11 cellular contexts compared by ENCODE assay signal in the genomic region with DNA sequence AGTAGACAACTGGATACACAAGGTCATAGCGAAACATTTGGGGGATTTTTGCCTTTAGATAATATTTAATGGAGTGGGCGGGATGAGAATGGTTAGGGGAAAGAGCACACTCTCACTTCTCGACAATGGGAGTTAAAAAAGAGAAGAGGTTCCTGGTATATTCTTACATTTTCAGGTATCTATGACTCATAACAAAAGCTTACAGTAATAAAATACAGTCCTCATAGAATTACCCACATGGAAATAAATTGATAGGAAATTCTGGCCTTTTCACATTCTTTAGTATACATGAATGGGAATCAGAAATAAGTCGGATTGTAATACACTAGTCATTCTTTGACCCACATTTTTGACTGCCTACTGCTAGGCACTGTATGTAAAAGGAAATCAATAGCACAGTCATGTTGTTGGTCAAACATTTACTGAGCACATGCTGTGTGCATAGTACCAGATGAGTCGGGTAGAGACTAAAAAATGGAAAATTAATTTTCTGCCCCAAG. TPM values are rescaled to one million over a fixed set of nuclear protein-coding genes. Genes with fewer than 3 reads are reported as not detected.
A peak's percentile ranks its signal among the peaks of the same experiment; 100 is the strongest.
DNase-seq lines count a peak whose midpoint lies in the region; ATAC-seq, FAIRE-seq and TF ChIP-seq lines count a peak whose summit lies in the region.
"Had no signal": no experiment of that assay in that cellular context is flagged by ENCODE, and none has a peak within 500 bp of the region (broad histone marks: within the 10 kb centered on the region; RNA-seq: fewer than 3 reads in every experiment).

No MANE protein-coding gene starts in this region.

- DNase-seq in HepG2 (ENCODE audit: low spot score) (peak; percentile 9), mucosa of gallbladder (ENCODE audit: low spot score) (no peak), COLO829 (ENCODE audit: low spot score) (no peak), NCI-H2227 treated with DMSO at 0.1 percent for 48 hours (lab: John Stamatoyannopoulos, UW) (no peak)
- DNase-seq: Caco-2, MV-4-11, NCI-H345, substantia nigra had no signal

- intact Hi-C loops in HepG2 (cut with micrococcal nuclease; ENCODE audit: unreplicated experiment) = no loop called here

- TF ChIP-seq CTCF in HepG2 (CRISPR knock-in tag; IDR thresholded peaks at IDR 0.05) = no peak

- TF ChIP-seq EP300 in HepG2 (IDR thresholded peaks at IDR 0.05; ENCODE audit: low read depth in 2 of 2, low read length in 2 of 2) (no peak), HepG2 (CRISPR knock-in tag; IDR thresholded peaks at IDR 0.05; ENCODE audit: borderline replicate concordance) (no peak)

- no peak overlapping the region for H3K4me3 ChIP-seq in HepG2 (replicated peaks in 1 of 3; ENCODE audit: insufficient read depth in 1 of 3, low read depth in 2 of 3, low read length in 3 of 3)

- TF ChIP-seq RAD21 in HepG2 (CRISPR knock-in tag; IDR thresholded peaks at IDR 0.05) = no peak

- no peaks in the 10 kb centered on the region for H3K79me2 ChIP-seq in HepG2 (ENCODE audit: insufficient read depth, low read length)

- in situ Hi-C loops in HepG2 (cut with HindIII; ENCODE audit: extremely low pct_ligation_motif_present, low pct_unique_long_range_greater_than_20kb) = no loop called here

- FAIRE-seq in HepG2 (lab: Jason Lieb, UNC) = no peak

- peak; percentile 82 for ATAC-seq in GM18870 (IDR thresholded peaks at IDR 0.05; ENCODE audit: unreplicated experiment)
- peak; percentile 44 for ATAC-seq in GM21360 (IDR thresholded peaks at IDR 0.05; ENCODE audit: unreplicated experiment)
- ATAC-seq in HG03064 (IDR thresholded peaks at IDR 0.05; ENCODE audit: low read depth, unreplicated experiment) = peak; percentile 62
- peak; percentile 87 for ATAC-seq in HepG2

- H3K9me3 ChIP-seq in HepG2 (ENCODE audit: low read length) = peaks cover 7% of the 10 kb centered on the region; the same call in 1 of the 2 replicates

- 21% methylated on average over 5 of the region's 5 CpGs for WGBS in HepG2 (ENCODE audit: low lambda C conversion rate)

- no TSS peak for BruUV-seq in HepG2 (replicated peaks; lab: Mats Ljungman, UMichigan)

- no peak overlapping the region; the same call in 1 of the 2 replicates for H3K4me2 ChIP-seq in HepG2 (ENCODE audit: low read depth, low read length)

- H3K9ac ChIP-seq in HepG2 (ENCODE audit: insufficient read depth, low read depth, low read length) = no peak overlapping the region

- H3K27ac ChIP-seq in HepG2 (ENCODE audit: extremely low read length, insufficient read depth, low read length) = no peak overlapping the region

- peaks cover 31% of the 10 kb centered on the region for H3K4me1 ChIP-seq in HepG2 (ENCODE audit: insufficient read depth, low read length)
- H3K4me1 ChIP-seq: Caco-2 had no signal

- CTCF ChIA-PET in HepG2 (lab: Yijun Ruan, JAX; ENCODE audit: low intra/inter-chr PET ratio, low total read pairs) = no interaction called here

- H2AFZ ChIP-seq in HepG2 (ENCODE audit: low read length) = no peak overlapping the region

- H3K27me3 ChIP-seq in HepG2 (ENCODE audit: control insufficient read depth in 1 of 2, insufficient read depth in 2 of 2, low read length in 2 of 2) = no peaks in the 10 kb centered on the region

- H4K20me1 ChIP-seq in HepG2 (ENCODE audit: insufficient read depth, low read length) = no peaks in the 10 kb centered on the region

- H3K36me3 ChIP-seq in HepG2 (replicated peaks in 1 of 2; ENCODE audit: control insufficient read depth in 1 of 2, insufficient read depth in 2 of 2, low read length in 2 of 2) = no peaks in the 10 kb centered on the region

- POLR2A ChIA-PET in HepG2 (lab: Yijun Ruan, JAX) = no interaction called here

- TF ChIP-seq POLR2A in HepG2 (IDR thresholded peaks at IDR 0.05; ENCODE audit: insufficient read depth in 1 of 2, low read depth in 2 of 2, low read length in 2 of 2) = no peak

TF ChIP-seq in HepG2, 621 proteins besides CTCF, POLR2A, EP300 and RAD21 (continues in another document):
- TF ChIP-seq, protein P1, sequence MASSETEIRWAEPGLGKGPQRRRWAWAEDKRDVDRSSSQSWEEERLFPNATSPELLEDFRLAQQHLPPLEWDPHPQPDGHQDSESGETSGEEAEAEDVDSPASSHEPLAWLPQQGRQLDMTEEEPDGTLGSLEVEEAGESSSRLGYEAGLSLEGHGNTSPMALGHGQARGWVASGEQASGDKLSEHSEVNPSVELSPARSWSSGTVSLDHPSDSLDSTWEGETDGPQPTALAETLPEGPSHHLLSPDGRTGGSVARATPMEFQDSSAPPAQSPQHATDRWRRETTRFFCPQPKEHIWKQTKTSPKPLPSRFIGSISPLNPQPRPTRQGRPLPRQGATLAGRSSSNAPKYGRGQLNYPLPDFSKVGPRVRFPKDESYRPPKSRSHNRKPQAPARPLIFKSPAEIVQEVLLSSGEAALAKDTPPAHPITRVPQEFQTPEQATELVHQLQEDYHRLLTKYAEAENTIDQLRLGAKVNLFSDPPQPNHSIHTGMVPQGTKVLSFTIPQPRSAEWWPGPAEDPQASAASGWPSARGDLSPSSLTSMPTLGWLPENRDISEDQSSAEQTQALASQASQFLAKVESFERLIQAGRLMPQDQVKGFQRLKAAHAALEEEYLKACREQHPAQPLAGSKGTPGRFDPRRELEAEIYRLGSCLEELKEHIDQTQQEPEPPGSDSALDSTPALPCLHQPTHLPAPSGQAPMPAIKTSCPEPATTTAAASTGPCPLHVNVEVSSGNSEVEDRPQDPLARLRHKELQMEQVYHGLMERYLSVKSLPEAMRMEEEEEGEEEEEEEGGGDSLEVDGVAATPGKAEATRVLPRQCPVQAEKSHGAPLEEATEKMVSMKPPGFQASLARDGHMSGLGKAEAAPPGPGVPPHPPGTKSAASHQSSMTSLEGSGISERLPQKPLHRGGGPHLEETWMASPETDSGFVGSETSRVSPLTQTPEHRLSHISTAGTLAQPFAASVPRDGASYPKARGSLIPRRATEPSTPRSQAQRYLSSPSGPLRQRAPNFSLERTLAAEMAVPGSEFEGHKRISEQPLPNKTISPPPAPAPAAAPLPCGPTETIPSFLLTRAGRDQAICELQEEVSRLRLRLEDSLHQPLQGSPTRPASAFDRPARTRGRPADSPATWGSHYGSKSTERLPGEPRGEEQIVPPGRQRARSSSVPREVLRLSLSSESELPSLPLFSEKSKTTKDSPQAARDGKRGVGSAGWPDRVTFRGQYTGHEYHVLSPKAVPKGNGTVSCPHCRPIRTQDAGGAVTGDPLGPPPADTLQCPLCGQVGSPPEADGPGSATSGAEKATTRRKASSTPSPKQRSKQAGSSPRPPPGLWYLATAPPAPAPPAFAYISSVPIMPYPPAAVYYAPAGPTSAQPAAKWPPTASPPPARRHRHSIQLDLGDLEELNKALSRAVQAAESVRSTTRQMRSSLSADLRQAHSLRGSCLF (CRISPR knock-in tag; IDR thresholded peaks at IDR 0.05; ENCODE audit: borderline replicate concordance) = no peak
- TF ChIP-seq ONECUT2 (CRISPR knock-in tag; IDR thresholded peaks at IDR 0.05) = peak; percentile 59; the same call in 1 of the 2 replicates
- TF ChIP-seq KLF13 (CRISPR knock-in tag; IDR thresholded peaks at IDR 0.05) = no peak

RNA-seq across cellular contexts. Expression of a gene that starts 8.2 kb away (rescaled TPM):
- 18.8 and 22.3 TPM in 2 replicates for total RNA-seq in HepG2 (2016; rRNA removed; fragmentation: Illumina TruSeq; extraction: Trizol)
- 7.7 and 9.3 TPM in 2 replicates for total RNA-seq in HepG2 (2016; cell fraction: cytosol; rRNA removed; fragmentation: Illumina TruSeq; extraction: Trizol; ENCODE audit: low read depth)
- 15.4 and 25.4 TPM in 2 replicates for total RNA-seq in HepG2 (2016; cell fraction: insoluble cytoplasmic fraction; rRNA removed; fragmentation: Illumina TruSeq; extraction: Trizol)
- 10.0 and 11.9 TPM in 2 replicates for total RNA-seq in HepG2 (2016; cell fraction: membrane; rRNA removed; fragmentation: Illumina TruSeq; extraction: Trizol)
- total RNA-seq in HepG2 (2016; cell fraction: nucleus; rRNA removed; fragmentation: Illumina TruSeq; extraction: Trizol) = 11.3 and 12.9 TPM in 2 replicates
- polyA plus RNA-seq in HepG2 (2011; rRNA removed) = 12.4 and 13.7 TPM in 2 replicates
- polyA plus RNA-seq in HepG2 (2011; cell fraction: cytosol; rRNA removed) = 14.5 and 17.3 TPM in 2 replicates
- polyA plus RNA-seq in HepG2 (2011; cell fraction: nucleus; rRNA removed) = 6.3 and 6.5 TPM in 2 replicates
- polyA plus RNA-seq in HepG2 (2012) = 13.8 and 16.2 TPM in 2 replicates
- 6.6 and 6.9 TPM in 2 replicates for polyA plus RNA-seq in HepG2 (2016; cell fraction: cytosol; fragmentation: Illumina TruSeq; extraction: Trizol; ENCODE audit: low read depth)
- polyA plus RNA-seq in HepG2 (2016; cell fraction: insoluble cytoplasmic fraction; fragmentation: Illumina TruSeq; extraction: Trizol; ENCODE audit: low read depth) = 20.3 and 24.7 TPM in 2 replicates
- polyA plus RNA-seq in HepG2 (2016; cell fraction: membrane; fragmentation: Illumina TruSeq; extraction: Trizol; ENCODE audit: low read depth) = 7.1 and 10.2 TPM in 2 replicates
- polyA plus RNA-seq in HepG2 (2016; cell fraction: nucleus; fragmentation: Illumina TruSeq; extraction: Trizol; ENCODE audit: insufficient read depth, low read depth) = 8.0 and 9.4 TPM in 2 replicates
- 7.4 and 15.6 TPM in 2 replicates for polyA minus RNA-seq in HepG2 (2011; rRNA and poly(A)+ RNA removed; ENCODE audit: low replicate concordance)
- 4.2 and 6.2 TPM in 2 replicates for polyA minus RNA-seq in HepG2 (2011; cell fraction: cytosol; rRNA and poly(A)+ RNA removed)
- 18.9 and 22.4 TPM in 2 replicates for polyA minus RNA-seq in HepG2 (2011; cell fraction: nucleus; rRNA and poly(A)+ RNA removed)
- total RNA-seq in mucosa of gallbladder = 22.7 TPM
